8 cellular contexts compared by ENCODE assay signal in genomic region chrX:39613997-39614679, GRCh38.
DNase-seq lines count a peak whose midpoint lies in the region; ATAC-seq lines count a peak whose summit lies in the region.

No MANE protein-coding gene starts in this region.

- ATAC-seq in GM19025 (IDR thresholded peaks at IDR 0.05; ENCODE audit: low read depth, unreplicated experiment), result peak; percentile 66
- ATAC-seq in GM18519 (IDR thresholded peaks at IDR 0.05; ENCODE audit: low FRiP score, unreplicated experiment), result no peak

- DNase-seq in NCI-H1105 (lab: John Stamatoyannopoulos, UW), result peak; percentile 53
- DNase-seq in activated T-cell treated with anti-CD3 and anti-CD28 coated beads for 48 hours (ENCODE audit: low read depth), result peak; percentile 52
- DNase-seq in kidney tubule cell (ENCODE audit: low spot score), result peak; percentile 35
- peak; percentile 9 for DNase-seq in stimulated activated CD8-positive, alpha-beta memory T cell treated with anti-CD3 and anti-CD28 coated beads, Interleukin-7, amount 100 ng/mL, for 24 hours (ENCODE audit: low read depth)
- DNase-seq in C1 segment of cervical spinal cord (lab: John Stamatoyannopoulos, UW), result no peak
- DNase-seq in GF-D8 (lab: John Stamatoyannopoulos, UW), result no peak

Comparison
In these comparisons a context has a peak if more than half of its experiments do, and no peak if none do; other contexts are left out.
1. DNase-seq: peak in NCI-H1105 (single experiment), activated T-cell treated with anti-CD3 and anti-CD28 coated beads for 48 hours (single experiment), kidney tubule cell (single experiment) and stimulated activated CD8-positive, alpha-beta memory T cell treated with anti-CD3 and anti-CD28 coated beads, Interleukin-7, amount 100 ng/mL, for 24 hours (single experiment); none in C1 segment of cervical spinal cord (0 of 14) and GF-D8 (single experiment).